Comparison of ENCODE assay signal across 2 cellular contexts in the genomic region with DNA sequence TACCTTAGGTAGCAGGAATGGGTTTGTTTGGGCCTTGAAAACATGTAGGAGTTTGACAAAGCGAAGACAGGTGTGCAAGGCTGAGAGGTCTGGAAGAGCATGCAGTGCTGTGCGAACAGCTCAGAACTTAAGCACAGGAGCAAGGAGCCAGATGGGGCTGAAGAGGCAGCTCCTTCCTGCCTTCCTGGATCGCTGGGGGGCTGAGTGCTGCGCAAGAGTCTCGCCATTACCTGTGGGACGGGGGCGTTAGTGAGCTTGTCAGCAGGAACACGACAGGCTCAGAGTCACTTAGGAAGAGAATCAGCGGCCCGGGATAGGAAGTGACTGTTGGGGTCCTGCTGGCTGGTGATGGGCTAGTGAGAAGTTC.
TF ChIP-seq lines count a peak whose summit lies in the region.

No MANE protein-coding gene starts in this region.

TF ChIP-seq in K562, 482 proteins besides CTCF, POLR2A, EP300 and RAD21:
- TF ChIP-seq ARNT (IDR thresholded peaks at IDR 0.05), result 0 out of 4 replicates have a peak, but pooled peaks of 1 of the 2 experiments have one; percentile 21
- peak; percentile 32; the same call in 1 of the 2 replicates for TF ChIP-seq ZSCAN29 (IDR thresholded peaks at IDR 0.05)
- TF ChIP-seq ZNF197 (CRISPR knock-in tag; IDR thresholded peaks at IDR 0.05; ENCODE audit: low read depth), result peak; percentile 35; the same call in 1 of the 2 replicates
- no peak for TF ChIP-seq ATF3 (IDR thresholded peaks at IDR 0.05)
- peak; percentile 18; the same call in 1 of the 2 replicates for TF ChIP-seq ATF3 (CRISPR knock-in tag; conservative IDR thresholded peaks at IDR 0.05)
- TF ChIP-seq, protein P1, sequence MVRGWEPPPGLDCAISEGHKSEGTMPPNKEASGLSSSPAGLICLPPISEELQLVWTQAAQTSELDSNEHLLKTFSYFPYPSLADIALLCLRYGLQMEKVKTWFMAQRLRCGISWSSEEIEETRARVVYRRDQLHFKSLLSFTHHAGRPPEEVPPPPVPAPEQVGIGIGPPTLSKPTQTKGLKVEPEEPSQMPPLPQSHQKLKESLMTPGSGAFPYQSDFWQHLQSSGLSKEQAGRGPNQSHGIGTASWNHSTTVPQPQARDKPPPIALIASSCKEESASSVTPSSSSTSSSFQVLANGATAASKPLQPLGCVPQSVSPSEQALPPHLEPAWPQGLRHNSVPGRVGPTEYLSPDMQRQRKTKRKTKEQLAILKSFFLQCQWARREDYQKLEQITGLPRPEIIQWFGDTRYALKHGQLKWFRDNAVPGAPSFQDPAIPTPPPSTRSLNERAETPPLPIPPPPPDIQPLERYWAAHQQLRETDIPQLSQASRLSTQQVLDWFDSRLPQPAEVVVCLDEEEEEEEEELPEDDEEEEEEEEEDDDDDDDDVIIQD (CRISPR knock-in tag; IDR thresholded peaks at IDR 0.05), result no peak
- TF ChIP-seq HNRNPLL (IDR thresholded peaks at IDR 0.05; ENCODE audit: low read depth, low read length, poor library complexity, severe bottlenecking), result no peak
- 0 out of 2 replicates have a peak, but pooled peaks have one; percentile 32 for TF ChIP-seq NR4A1 (CRISPR knock-in tag; IDR thresholded peaks at IDR 0.05)
- no peak for TF ChIP-seq NR4A1 (tag; IDR thresholded peaks at IDR 0.05)
- TF ChIP-seq HDGF (IDR thresholded peaks at IDR 0.05), result 0 out of 2 replicates have a peak, but pooled peaks have one; percentile 56
- TF ChIP-seq, protein P2, sequence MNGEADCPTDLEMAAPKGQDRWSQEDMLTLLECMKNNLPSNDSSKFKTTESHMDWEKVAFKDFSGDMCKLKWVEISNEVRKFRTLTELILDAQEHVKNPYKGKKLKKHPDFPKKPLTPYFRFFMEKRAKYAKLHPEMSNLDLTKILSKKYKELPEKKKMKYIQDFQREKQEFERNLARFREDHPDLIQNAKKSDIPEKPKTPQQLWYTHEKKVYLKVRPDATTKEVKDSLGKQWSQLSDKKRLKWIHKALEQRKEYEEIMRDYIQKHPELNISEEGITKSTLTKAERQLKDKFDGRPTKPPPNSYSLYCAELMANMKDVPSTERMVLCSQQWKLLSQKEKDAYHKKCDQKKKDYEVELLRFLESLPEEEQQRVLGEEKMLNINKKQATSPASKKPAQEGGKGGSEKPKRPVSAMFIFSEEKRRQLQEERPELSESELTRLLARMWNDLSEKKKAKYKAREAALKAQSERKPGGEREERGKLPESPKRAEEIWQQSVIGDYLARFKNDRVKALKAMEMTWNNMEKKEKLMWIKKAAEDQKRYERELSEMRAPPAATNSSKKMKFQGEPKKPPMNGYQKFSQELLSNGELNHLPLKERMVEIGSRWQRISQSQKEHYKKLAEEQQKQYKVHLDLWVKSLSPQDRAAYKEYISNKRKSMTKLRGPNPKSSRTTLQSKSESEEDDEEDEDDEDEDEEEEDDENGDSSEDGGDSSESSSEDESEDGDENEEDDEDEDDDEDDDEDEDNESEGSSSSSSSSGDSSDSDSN (IDR thresholded peaks at IDR 0.05; ENCODE audit: borderline replicate concordance in 1 of 2, low read depth in 2 of 2, low read length in 2 of 2), result 0 out of 4 replicates have a peak, but pooled peaks of 1 of the 2 experiments have one; percentile 11
- no peak for TF ChIP-seq ZNF277 (CRISPR knock-in tag; IDR thresholded peaks at IDR 0.05; ENCODE audit: borderline replicate concordance)
- TF ChIP-seq KAT7 (CRISPR knock-in tag; IDR thresholded peaks at IDR 0.05; ENCODE audit: borderline replicate concordance), result peak; percentile 17; the same call in 1 of the 2 replicates
- TF ChIP-seq CHD1 (IDR thresholded peaks at IDR 0.05; ENCODE audit: low read length), result peak; percentile 50
- peak in 1 of 3 experiments; percentile 27 for TF ChIP-seq YY1 (IDR thresholded peaks at IDR 0.05; ENCODE audit: borderline replicate concordance in 1 of 3, control insufficient read depth in 1 of 3, extremely low read depth in 1 of 3, insufficient read depth in 3 of 3, insufficient read length in 1 of 3, insufficient replicate concordance in 2 of 3, low read depth in 1 of 3, low read length in 2 of 3)
- no peak; the same call in 1 of the 2 replicates for TF ChIP-seq PTBP1 (IDR thresholded peaks at IDR 0.05; ENCODE audit: low read depth, low read length)

TF ChIP-seq in HepG2, 621 proteins besides CTCF, POLR2A, EP300 and RAD21:
- TF ChIP-seq YY1 (IDR thresholded peaks at IDR 0.05; ENCODE audit: insufficient read depth, insufficient replicate concordance, low read depth, low read length) (peak; percentile 0), RFX5 (IDR thresholded peaks at IDR 0.05; ENCODE audit: low read depth, low read length) (0 out of 2 replicates have a peak, but pooled peaks have one; percentile 25), MAFK (conservative IDR thresholded peaks at IDR 0.05 in 1 of 2, IDR thresholded peaks at IDR 0.05 in 1 of 2; ENCODE audit: low read length in 2 of 2) (no peak), DPF2 (CRISPR knock-in tag; IDR thresholded peaks at IDR 0.05; ENCODE audit: borderline replicate concordance, low read depth) (no peak), HNRNPK (IDR thresholded peaks at IDR 0.05; ENCODE audit: low read depth, low read length, poor library complexity, severe bottlenecking) (no peak), SP1 (IDR thresholded peaks at IDR 0.05) (no peak), SP1 (CRISPR knock-in tag; IDR thresholded peaks at IDR 0.05) (no peak), ZNF775 (CRISPR knock-in tag; IDR thresholded peaks at IDR 0.05; ENCODE audit: borderline replicate concordance) (no peak), ZNF431 (CRISPR knock-in tag; IDR thresholded peaks at IDR 0.05; ENCODE audit: borderline replicate concordance, low read depth) (no peak), ZFP1 (CRISPR knock-in tag; IDR thresholded peaks at IDR 0.05) (no peak), CEBPG (CRISPR knock-in tag; IDR thresholded peaks at IDR 0.05) (no peak), ZNF768 (CRISPR knock-in tag; IDR thresholded peaks at IDR 0.05) (no peak), ZNF501 (CRISPR knock-in tag; IDR thresholded peaks at IDR 0.05) (no peak), ZFP36L1 (CRISPR knock-in tag; IDR thresholded peaks at IDR 0.05) (no peak), ZNF605 (CRISPR knock-in tag; IDR thresholded peaks at IDR 0.05) (no peak), ZBTB42 (CRISPR knock-in tag; IDR thresholded peaks at IDR 0.05) (0 out of 2 replicates have a peak, but pooled peaks have one; percentile 26), HNRNPUL1 (IDR thresholded peaks at IDR 0.05; ENCODE audit: low read depth, low read length) (no peak), MTF2 (CRISPR knock-in tag; IDR thresholded peaks at IDR 0.05; ENCODE audit: borderline replicate concordance) (peak; percentile 14; the same call in 1 of the 2 replicates), CHD4 (IDR thresholded peaks at IDR 0.05; ENCODE audit: borderline replicate concordance, low read length) (no peak), E2F2 (CRISPR knock-in tag; IDR thresholded peaks at IDR 0.05; ENCODE audit: borderline replicate concordance) (no peak), IRF9 (CRISPR knock-in tag; IDR thresholded peaks at IDR 0.05; ENCODE audit: borderline replicate concordance) (no peak), SAP130 (CRISPR knock-in tag; IDR thresholded peaks at IDR 0.05; ENCODE audit: low read depth) (no peak), CCDC6 (CRISPR knock-in tag; IDR thresholded peaks at IDR 0.05) (peak; percentile 3; the same call in 1 of the 2 replicates), ZNF121 (CRISPR knock-in tag; IDR thresholded peaks at IDR 0.05) (no peak), ZSCAN12 (CRISPR knock-in tag; IDR thresholded peaks at IDR 0.05) (no peak), SMAD1 (CRISPR knock-in tag; IDR thresholded peaks at IDR 0.05; ENCODE audit: borderline replicate concordance, low read depth) (no peak), ZNF563 (CRISPR knock-in tag; IDR thresholded peaks at IDR 0.05) (no peak), ZNF547 (CRISPR knock-in tag; IDR thresholded peaks at IDR 0.05) (0 out of 2 replicates have a peak, but pooled peaks have one; percentile 24), ZC3H4 (CRISPR knock-in tag; IDR thresholded peaks at IDR 0.05; ENCODE audit: borderline replicate concordance) (peak; percentile 4; the same call in 1 of the 2 replicates), TCF7 (IDR thresholded peaks at IDR 0.05; ENCODE audit: low read depth) (no peak), MTA1 (CRISPR knock-in tag; IDR thresholded peaks at IDR 0.05; ENCODE audit: borderline replicate concordance) (no peak), MXD4 (CRISPR knock-in tag; IDR thresholded peaks at IDR 0.05) (no peak)
- TF ChIP-seq, protein P3, sequence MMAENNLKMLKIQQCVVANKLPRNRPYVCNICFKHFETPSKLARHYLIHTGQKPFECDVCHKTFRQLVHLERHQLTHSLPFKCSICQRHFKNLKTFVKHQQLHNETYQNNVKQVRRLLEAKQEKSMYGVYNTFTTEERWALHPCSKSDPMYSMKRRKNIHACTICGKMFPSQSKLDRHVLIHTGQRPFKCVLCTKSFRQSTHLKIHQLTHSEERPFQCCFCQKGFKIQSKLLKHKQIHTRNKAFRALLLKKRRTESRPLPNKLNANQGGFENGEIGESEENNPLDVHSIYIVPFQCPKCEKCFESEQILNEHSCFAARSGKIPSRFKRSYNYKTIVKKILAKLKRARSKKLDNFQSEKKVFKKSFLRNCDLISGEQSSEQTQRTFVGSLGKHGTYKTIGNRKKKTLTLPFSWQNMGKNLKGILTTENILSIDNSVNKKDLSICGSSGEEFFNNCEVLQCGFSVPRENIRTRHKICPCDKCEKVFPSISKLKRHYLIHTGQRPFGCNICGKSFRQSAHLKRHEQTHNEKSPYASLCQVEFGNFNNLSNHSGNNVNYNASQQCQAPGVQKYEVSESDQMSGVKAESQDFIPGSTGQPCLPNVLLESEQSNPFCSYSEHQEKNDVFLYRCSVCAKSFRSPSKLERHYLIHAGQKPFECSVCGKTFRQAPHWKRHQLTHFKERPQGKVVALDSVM (CRISPR knock-in tag; IDR thresholded peaks at IDR 0.05), result no peak
- TF ChIP-seq, protein P4, sequence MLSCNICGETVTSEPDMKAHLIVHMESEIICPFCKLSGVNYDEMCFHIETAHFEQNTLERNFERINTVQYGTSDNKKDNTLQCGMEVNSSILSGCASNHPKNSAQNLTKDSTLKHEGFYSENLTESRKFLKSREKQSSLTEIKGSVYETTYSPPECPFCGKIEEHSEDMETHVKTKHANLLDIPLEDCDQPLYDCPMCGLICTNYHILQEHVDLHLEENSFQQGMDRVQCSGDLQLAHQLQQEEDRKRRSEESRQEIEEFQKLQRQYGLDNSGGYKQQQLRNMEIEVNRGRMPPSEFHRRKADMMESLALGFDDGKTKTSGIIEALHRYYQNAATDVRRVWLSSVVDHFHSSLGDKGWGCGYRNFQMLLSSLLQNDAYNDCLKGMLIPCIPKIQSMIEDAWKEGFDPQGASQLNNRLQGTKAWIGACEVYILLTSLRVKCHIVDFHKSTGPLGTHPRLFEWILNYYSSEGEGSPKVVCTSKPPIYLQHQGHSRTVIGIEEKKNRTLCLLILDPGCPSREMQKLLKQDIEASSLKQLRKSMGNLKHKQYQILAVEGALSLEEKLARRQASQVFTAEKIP (CRISPR knock-in tag; IDR thresholded peaks at IDR 0.05; ENCODE audit: borderline replicate concordance), result no peak
